1 cellular context compared by ENCODE assay signal in genomic region chr2:157247068-157247407, GRCh38.
A peak's percentile ranks its signal among the peaks of the same experiment; 100 is the strongest.
TF ChIP-seq lines count a peak whose summit lies in the region.

No MANE protein-coding gene starts in this region.

TF ChIP-seq in K562, 482 proteins besides CTCF, POLR2A, EP300 and RAD21 (continued from another document and continues in another):
- TF ChIP-seq ZC3H4 (CRISPR knock-in tag; IDR thresholded peaks at IDR 0.05; ENCODE audit: borderline replicate concordance) (no peak), SAFB (IDR thresholded peaks at IDR 0.05; ENCODE audit: borderline replicate concordance, low read depth, low read length) (no peak), ZBTB34 (CRISPR knock-in tag; IDR thresholded peaks at IDR 0.05) (0 out of 2 replicates have a peak, but pooled peaks have one; percentile 72), GTF2B (IDR thresholded peaks at IDR 0.05; ENCODE audit: extremely low read depth, insufficient read length) (no peak), NCOA4 (IDR thresholded peaks at IDR 0.05; ENCODE audit: partially characterized antibody) (no peak), ZBTB26 (CRISPR knock-in tag; IDR thresholded peaks at IDR 0.05) (no peak), HINFP (tag; conservative IDR thresholded peaks at IDR 0.05; ENCODE audit: low read depth) (peak; percentile 77), ZNF277 (CRISPR knock-in tag; IDR thresholded peaks at IDR 0.05; ENCODE audit: borderline replicate concordance) (no peak), YBX1 (IDR thresholded peaks at IDR 0.05) (no peak), MCM5 (IDR thresholded peaks at IDR 0.05; ENCODE audit: low read depth) (no peak), ZBTB40 (IDR thresholded peaks at IDR 0.05) (no peak), ZBTB40 (CRISPR knock-in tag; IDR thresholded peaks at IDR 0.05) (no peak), KLF6 (CRISPR knock-in tag; IDR thresholded peaks at IDR 0.05; ENCODE audit: borderline replicate concordance) (peak; percentile 77; the same call in 1 of the 2 replicates), IRF1 (CRISPR knock-in tag; IDR thresholded peaks at IDR 0.05; ENCODE audit: borderline replicate concordance) (no peak), SMAD3 (CRISPR knock-in tag; conservative IDR thresholded peaks at IDR 0.05) (no peak), PCBP1 (IDR thresholded peaks at IDR 0.05; ENCODE audit: low read depth, low read length, poor library complexity, severe bottlenecking) (no peak), ZNF174 (CRISPR knock-in tag; IDR thresholded peaks at IDR 0.05) (no peak), JUN (IDR thresholded peaks at IDR 0.05; ENCODE audit: borderline replicate concordance, low read depth, low read length) (no peak), JUN (CRISPR knock-in tag; IDR thresholded peaks at IDR 0.05; ENCODE audit: borderline replicate concordance) (no peak), HMG20A (CRISPR knock-in tag; conservative IDR thresholded peaks at IDR 0.05) (no peak), MTF1 (CRISPR knock-in tag; IDR thresholded peaks at IDR 0.05; ENCODE audit: borderline replicate concordance) (peak; percentile 72; the same call in 1 of the 2 replicates), EP400 (IDR thresholded peaks at IDR 0.05) (no peak), ATF4 (CRISPR knock-in tag; IDR thresholded peaks at IDR 0.05) (no peak), MAFG (tag; conservative IDR thresholded peaks at IDR 0.05) (no peak), ZBED1 (IDR thresholded peaks at IDR 0.05) (no peak), ZNF282 (CRISPR knock-in tag; IDR thresholded peaks at IDR 0.05) (no peak), MCM3 (IDR thresholded peaks at IDR 0.05) (no peak), TFAP4 (CRISPR knock-in tag; IDR thresholded peaks at IDR 0.05; ENCODE audit: borderline replicate concordance) (no peak), ZKSCAN1 (IDR thresholded peaks at IDR 0.05; ENCODE audit: low read depth, low read length) (no peak), KDM5B (IDR thresholded peaks at IDR 0.05; ENCODE audit: insufficient replicate concordance, low read depth, low read length) (no peak), ZNF140 (CRISPR knock-in tag; IDR thresholded peaks at IDR 0.05) (peak; percentile 74), ZNF561 (CRISPR knock-in tag; conservative IDR thresholded peaks at IDR 0.05) (no peak), CXXC5 (CRISPR knock-in tag; IDR thresholded peaks at IDR 0.05) (peak; percentile 86), TRIM28 (IDR thresholded peaks at IDR 0.05) (no peak), HMGN3 (IDR thresholded peaks at IDR 0.05; ENCODE audit: borderline replicate concordance, extremely low read depth, insufficient read length, low read depth, low read length) (no peak), BCOR (IDR thresholded peaks at IDR 0.05) (no peak), PHB2 (IDR thresholded peaks at IDR 0.05; ENCODE audit: low read depth) (no peak), HDAC6 (IDR thresholded peaks at IDR 0.05; ENCODE audit: low read depth, low read length) (no peak), FOXJ3 (CRISPR knock-in tag; IDR thresholded peaks at IDR 0.05) (no peak), SUPT5H (IDR thresholded peaks at IDR 0.05) (no peak), ZNF668 (CRISPR knock-in tag; IDR thresholded peaks at IDR 0.05) (peak; percentile 87), ZNF76 (CRISPR knock-in tag; IDR thresholded peaks at IDR 0.05; ENCODE audit: borderline replicate concordance) (peak; percentile 71; the same call in 1 of the 2 replicates), MXI1 (IDR thresholded peaks at IDR 0.05; ENCODE audit: low read depth, low read length) (no peak), ZNF146 (CRISPR knock-in tag; IDR thresholded peaks at IDR 0.05; ENCODE audit: unreplicated experiment) (no peak)
